17 cellular contexts compared by ENCODE assay signal in genomic region chr15:58249646-58250312, GRCh38.
DNase-seq lines count a peak whose midpoint lies in the region; ATAC-seq, FAIRE-seq and TF ChIP-seq lines count a peak whose summit lies in the region.
"Had no signal": no experiment of that assay in that cellular context is flagged by ENCODE, and none has a peak within 500 bp of the region (broad histone marks: within the 10 kb centered on the region; RNA-seq: fewer than 3 reads in every experiment).

No MANE protein-coding gene starts in this region.

- peaks cover 0 to 6% (median 0%) of the 10 kb centered on the region in 12 donors for H3K9me3 ChIP-seq in heart left ventricle
- H3K9me3 ChIP-seq in uterus = no peaks in the 10 kb centered on the region
- H3K9me3 ChIP-seq: prostate gland had no signal

- ATAC-seq in heart left ventricle (no peak), Right ventricle myocardium inferior (no peak), SK-N-SH treated with all-trans-retinoic acid at 6 μM for 48 hours (no peak)
- peak; percentile 32 for ATAC-seq in stimulated activated effector memory CD8-positive, alpha-beta T cell treated with anti-CD3 and anti-CD28 coated beads, Interleukin-12 subunit alpha, Interleukin-12 subunit beta, amount 100 ng/mL, for 72 hours

- H3K36me3 ChIP-seq in heart left ventricle (no peaks in the 10 kb centered on the region), uterus (no peaks in the 10 kb centered on the region)
- H3K36me3 ChIP-seq: prostate gland had no signal

- H3K4me1 Mint-ChIP-seq in stimulated activated effector memory CD8-positive, alpha-beta T cell treated with anti-CD3 and anti-CD28 coated beads, Interleukin-12 subunit alpha, Interleukin-12 subunit beta, amount 100 ng/mL, for 72 hours = peaks cover 7% of the 10 kb centered on the region
- H3K4me1 Mint-ChIP-seq: naive B cell had no signal

- no peak overlapping the region for H3K27ac Mint-ChIP-seq in stimulated activated effector memory CD8-positive, alpha-beta T cell treated with anti-CD3 and anti-CD28 coated beads, Interleukin-12 subunit alpha, Interleukin-12 subunit beta, amount 100 ng/mL, for 72 hours

- H3K36me3 Mint-ChIP-seq in stimulated activated effector memory CD8-positive, alpha-beta T cell treated with anti-CD3 and anti-CD28 coated beads, Interleukin-12 subunit alpha, Interleukin-12 subunit beta, amount 100 ng/mL, for 72 hours = no peaks in the 10 kb centered on the region

- no peak overlapping the region for H3K4me3 ChIP-seq in heart left ventricle
- H3K4me3 ChIP-seq in uterus = no peak overlapping the region
- H3K4me3 ChIP-seq: prostate gland had no signal

- no peak for TF ChIP-seq POLR2A in heart left ventricle (IDR thresholded peaks at IDR 0.05)
- no peak for TF ChIP-seq POLR2A in uterus (IDR thresholded peaks at IDR 0.05)

- no peak for DNase-seq in heart left ventricle
- no peak for DNase-seq in Right ventricle myocardium inferior (ENCODE audit: missing footprints)
- DNase-seq in amniotic epithelial cell (ENCODE audit: low read depth) = peak; percentile 17
- DNase-seq in stimulated activated effector memory CD8-positive, alpha-beta T cell treated with anti-CD3 and anti-CD28 coated beads, Interleukin-12 subunit alpha, Interleukin-12 subunit beta, amount 100 ng/mL, for 72 hours (ENCODE audit: low spot score in 2 of 2) = no peak
- no peak for DNase-seq in uterus
- no peak for DNase-seq in medulla oblongata (ENCODE audit: extremely low spot score)
- DNase-seq in GM19239 (ENCODE audit: insufficient read length, low spot score) = no peak
- DNase-seq: activated CD4-positive, alpha-beta T cell treated with anti-CD3 and anti-CD28 coated beads, Interleukin-2, amount 50 U/mL, for 4 hours; IMR-90; naive B cell; NCI-H2171 treated with DMSO at 0.1 percent for 48 hours; NCI-H774 had no signal

- FAIRE-seq in GM19239 (lab: Jason Lieb, UNC) = no peak
- FAIRE-seq: endometrium, GM18507 had no signal

- TF ChIP-seq CTCF in heart left ventricle (IDR thresholded peaks at IDR 0.05) (no peak), uterus (IDR thresholded peaks at IDR 0.05) (no peak)

- 37 to 43% (median 39%) methylated on average over 8 of the region's 8 CpGs for WGBS in heart left ventricle, 4 donors

- intact Hi-C loops in heart left ventricle (cut with DNase I) (no loop called here), Right ventricle myocardium inferior (cut with DNase I) (no loop called here), uterus (cut with DNase I; ENCODE audit: low total_unique reads) (no loop called here)

- H3K4me3 Mint-ChIP-seq in stimulated activated effector memory CD8-positive, alpha-beta T cell treated with anti-CD3 and anti-CD28 coated beads, Interleukin-12 subunit alpha, Interleukin-12 subunit beta, amount 100 ng/mL, for 72 hours = peak overlapping the region; percentile 7
- H3K4me3 Mint-ChIP-seq: naive B cell had no signal

- no peaks in the 10 kb centered on the region for H3K27me3 ChIP-seq in heart left ventricle
- H3K27me3 ChIP-seq in uterus = no peaks in the 10 kb centered on the region

- H3K27ac ChIP-seq in heart left ventricle = peak overlapping the region in 10 of 12 donors; percentile 74 to 97 (median 92)
- H3K27ac ChIP-seq in uterus = no peak overlapping the region
- H3K27ac ChIP-seq: RWPE1 had no signal

- H3K4me1 ChIP-seq in heart left ventricle (peaks cover 0 to 51% (median 27%) of the 10 kb centered on the region in 12 donors), uterus (no peaks in the 10 kb centered on the region)

- no peaks in the 10 kb centered on the region for H3K9me3 Mint-ChIP-seq in stimulated activated effector memory CD8-positive, alpha-beta T cell treated with anti-CD3 and anti-CD28 coated beads, Interleukin-12 subunit alpha, Interleukin-12 subunit beta, amount 100 ng/mL, for 72 hours

TF ChIP-seq in SK-N-SH treated with all-trans-retinoic acid at 6 μM for 48 hours, 23 proteins besides CTCF, POLR2A, EP300 and RAD21:
- TF ChIP-seq TCF4 (CRISPR knock-in tag; IDR thresholded peaks at IDR 0.05; ENCODE audit: borderline replicate concordance) (peak; percentile 49; the same call in 1 of the 2 replicates), PPARA (CRISPR knock-in tag; IDR thresholded peaks at IDR 0.05; ENCODE audit: borderline replicate concordance) (no peak), ISL1 (CRISPR knock-in tag; IDR thresholded peaks at IDR 0.05) (peak; percentile 51), ZFP3 (CRISPR knock-in tag; IDR thresholded peaks at IDR 0.05) (no peak), BACH2 (CRISPR knock-in tag; IDR thresholded peaks at IDR 0.05; ENCODE audit: borderline replicate concordance) (no peak)

Comparison
In these comparisons a context has a peak if more than half of its experiments do, and no peak if none do; other contexts are left out.
1. H3K27ac ChIP-seq: peak in heart left ventricle (10 of 12); none in uterus (0 of 2).